ENCODE assay signal across 8 cellular contexts in genomic region chr4:18689308-18689915, GRCh38.
A peak's percentile ranks its signal among the peaks of the same experiment; 100 is the strongest.
DNase-seq lines count a peak whose midpoint lies in the region; ATAC-seq, FAIRE-seq and TF ChIP-seq lines count a peak whose summit lies in the region.

No MANE protein-coding gene starts in this region.

- H3K4me3 Mint-ChIP-seq in CD4-positive, CD25-positive, alpha-beta regulatory T cell: no peak overlapping the region
- no peak overlapping the region for H3K4me3 Mint-ChIP-seq in astrocyte (ENCODE audit: unreplicated experiment)
- no peak overlapping the region for H3K4me3 Mint-ChIP-seq in activated T-helper 17 cell treated with anti-CD3 and anti-CD28 coated beads, Interleukin-2, amount 50 U/mL, for 72 hours

- no peaks in the 10 kb centered on the region for H3K79me2 ChIP-seq in astrocyte (ENCODE audit: insufficient read depth, low read length)

- H3K27ac Mint-ChIP-seq in CD4-positive, CD25-positive, alpha-beta regulatory T cell: no peak overlapping the region
- H3K27ac Mint-ChIP-seq in astrocyte (ENCODE audit: unreplicated experiment): no peak overlapping the region
- no peak overlapping the region for H3K27ac Mint-ChIP-seq in activated T-helper 17 cell treated with anti-CD3 and anti-CD28 coated beads, Interleukin-2, amount 50 U/mL, for 72 hours

- ATAC-seq in CD4-positive, CD25-positive, alpha-beta regulatory T cell (ENCODE audit: low read depth in 2 of 2): no peak
- ATAC-seq in GM18519 (IDR thresholded peaks at IDR 0.05; ENCODE audit: low FRiP score, unreplicated experiment) (peak; percentile 75), HG03520 (IDR thresholded peaks at IDR 0.05; ENCODE audit: unreplicated experiment) (peak; percentile 67), Panc1 (no peak)
- no peak for ATAC-seq in activated T-helper 17 cell treated with anti-CD3 and anti-CD28 coated beads, Interleukin-2, amount 50 U/mL, for 72 hours (replicated peaks)

- H3K4me3 ChIP-seq in CD4-positive, CD25-positive, alpha-beta regulatory T cell (ENCODE audit: low read depth, low read length): no peak overlapping the region
- H3K4me3 ChIP-seq in Panc1 (ENCODE audit: low read depth in 2 of 2, low read length in 2 of 2) (no peak overlapping the region), astrocyte (ENCODE audit: insufficient read depth, low read depth, low read length) (no peak overlapping the region)

- peak in 2 of 3 donors; percentile 18 to 47 for DNase-seq in CD4-positive, CD25-positive, alpha-beta regulatory T cell
- peak; percentile 28 for DNase-seq in Panc1 (ENCODE audit: low read depth, low spot score)
- DNase-seq in astrocyte (ENCODE audit: low read depth): peak; percentile 23
- DNase-seq in iPS DF 19.7 (ENCODE audit: low read depth, low spot score): peak; percentile 15
- DNase-seq in smooth muscle cell of the brain vasculature (ENCODE audit: low read depth, low spot score): peak; percentile 65

- no peaks in the 10 kb centered on the region for H3K36me3 ChIP-seq in CD4-positive, CD25-positive, alpha-beta regulatory T cell (ENCODE audit: control insufficient read depth, insufficient read depth, low read length)
- H3K36me3 ChIP-seq in Panc1 (ENCODE audit: control insufficient read depth, insufficient read depth, low read length): no peaks in the 10 kb centered on the region
- H3K36me3 ChIP-seq in astrocyte (ENCODE audit: insufficient read depth, low read length): no peaks in the 10 kb centered on the region

- no peak overlapping the region for H2AFZ ChIP-seq in astrocyte (ENCODE audit: low read depth, low read length)

- no peaks in the 10 kb centered on the region for H3K9me3 Mint-ChIP-seq in CD4-positive, CD25-positive, alpha-beta regulatory T cell
- no peaks in the 10 kb centered on the region for H3K9me3 Mint-ChIP-seq in astrocyte (ENCODE audit: unreplicated experiment)
- no peaks in the 10 kb centered on the region for H3K9me3 Mint-ChIP-seq in activated T-helper 17 cell treated with anti-CD3 and anti-CD28 coated beads, Interleukin-2, amount 50 U/mL, for 72 hours

- FAIRE-seq in astrocyte (lab: Jason Lieb, UNC): peak; percentile 98

- H3K27ac ChIP-seq in CD4-positive, CD25-positive, alpha-beta regulatory T cell (ENCODE audit: insufficient read depth, low read length, poor library complexity, severe bottlenecking): no peak overlapping the region
- H3K27ac ChIP-seq in Panc1 (ENCODE audit: low read length): no peak overlapping the region
- H3K27ac ChIP-seq in astrocyte (ENCODE audit: low read depth, low read length): no peak overlapping the region

- no peak overlapping the region for H3K4me2 ChIP-seq in astrocyte (ENCODE audit: low read length)

- H4K20me1 ChIP-seq in astrocyte (ENCODE audit: insufficient read depth, low read length): no peaks in the 10 kb centered on the region

- no peaks in the 10 kb centered on the region for H3K9me3 ChIP-seq in CD4-positive, CD25-positive, alpha-beta regulatory T cell (ENCODE audit: control insufficient read depth in 2 of 2, low read length in 2 of 2)
- H3K9me3 ChIP-seq in Panc1 (ENCODE audit: control insufficient read depth, insufficient read depth, low read depth, low read length) (no peaks in the 10 kb centered on the region), astrocyte (ENCODE audit: insufficient read depth, low read depth, low read length) (no peaks in the 10 kb centered on the region)

- no peaks in the 10 kb centered on the region for H3K4me1 ChIP-seq in CD4-positive, CD25-positive, alpha-beta regulatory T cell (ENCODE audit: control insufficient read depth, insufficient read depth, low read length, poor library complexity, severe bottlenecking)
- H3K4me1 ChIP-seq in Panc1 (ENCODE audit: control insufficient read depth, insufficient read depth, low read length) (no peaks in the 10 kb centered on the region), astrocyte (ENCODE audit: insufficient read depth, low read length) (peaks cover 8% of the 10 kb centered on the region)

- no peaks in the 10 kb centered on the region for H3K4me1 Mint-ChIP-seq in CD4-positive, CD25-positive, alpha-beta regulatory T cell
- peaks cover 5% of the 10 kb centered on the region for H3K4me1 Mint-ChIP-seq in astrocyte (ENCODE audit: low read depth, unreplicated experiment)
- H3K4me1 Mint-ChIP-seq in activated T-helper 17 cell treated with anti-CD3 and anti-CD28 coated beads, Interleukin-2, amount 50 U/mL, for 72 hours: no peaks in the 10 kb centered on the region

- no peaks in the 10 kb centered on the region for H3K36me3 Mint-ChIP-seq in CD4-positive, CD25-positive, alpha-beta regulatory T cell
- no peaks in the 10 kb centered on the region for H3K36me3 Mint-ChIP-seq in astrocyte (ENCODE audit: low read depth, unreplicated experiment)
- H3K36me3 Mint-ChIP-seq in activated T-helper 17 cell treated with anti-CD3 and anti-CD28 coated beads, Interleukin-2, amount 50 U/mL, for 72 hours (ENCODE audit: low read depth): no peaks in the 10 kb centered on the region

- no peaks in the 10 kb centered on the region for H3K27me3 ChIP-seq in CD4-positive, CD25-positive, alpha-beta regulatory T cell (ENCODE audit: control insufficient read depth, insufficient read depth, low read length)
- H3K27me3 ChIP-seq in Panc1 (ENCODE audit: control insufficient read depth, insufficient read depth, low read length) (no peaks in the 10 kb centered on the region), astrocyte (ENCODE audit: insufficient read depth, low read length) (no peaks in the 10 kb centered on the region)

- H3K9ac ChIP-seq in astrocyte (ENCODE audit: low read length): no peak overlapping the region

- POLR2A ChIA-PET in Panc1 (lab: Charles Lee): no interaction called here

- BruUV-seq in Panc1 (replicated peaks; lab: Mats Ljungman, UMichigan): no TSS peak

- in situ Hi-C loops in Panc1 (cut with HindIII; ENCODE audit: low pct_unique_long_range_greater_than_20kb, low sequenced_read_pairs): no loop called here

- TF ChIP-seq CTCF in Panc1 (IDR thresholded peaks at IDR 0.05) (peak; percentile 73; the same call in 1 of the 2 replicates), astrocyte (IDR thresholded peaks at IDR 0.05; ENCODE audit: insufficient read depth, low read depth, low read length) (peak; percentile 91)

- intact Hi-C loops in Panc1 (cut with micrococcal nuclease; ENCODE audit: unreplicated experiment): loop anchor here (5.0 to 10.0 kb wide), 2 partner anchors 1853 to 1995 kb away; no protein-coding TSS in a partner anchor

- H3K27me3 Mint-ChIP-seq in CD4-positive, CD25-positive, alpha-beta regulatory T cell: no peaks in the 10 kb centered on the region
- H3K27me3 Mint-ChIP-seq in astrocyte (ENCODE audit: low read depth, unreplicated experiment): peaks cover 1% of the 10 kb centered on the region
- H3K27me3 Mint-ChIP-seq in activated T-helper 17 cell treated with anti-CD3 and anti-CD28 coated beads, Interleukin-2, amount 50 U/mL, for 72 hours: peaks cover 4% of the 10 kb centered on the region

- CTCF ChIA-PET in Panc1 (lab: Charles Lee): no interaction called here

Comparison
In these comparisons a context has a peak if more than half of its experiments do, and no peak if none do; other contexts are left out.
1. ATAC-seq: peak in GM18519 (single experiment) and HG03520 (single experiment); none in CD4-positive, CD25-positive, alpha-beta regulatory T cell (0 of 2), Panc1 (single experiment) and activated T-helper 17 cell treated with anti-CD3 and anti-CD28 coated beads, Interleukin-2, amount 50 U/mL, for 72 hours (single experiment).
2. DNase-seq: peak in every context shown above with its lines; median percentile 65 in smooth muscle cell of the brain vasculature; 32 in CD4-positive, CD25-positive, alpha-beta regulatory T cell; 28 in Panc1; 23 in astrocyte; 15 in iPS DF 19.7.